Comparison of ENCODE assay signal across 28 cellular contexts in the genomic region with DNA sequence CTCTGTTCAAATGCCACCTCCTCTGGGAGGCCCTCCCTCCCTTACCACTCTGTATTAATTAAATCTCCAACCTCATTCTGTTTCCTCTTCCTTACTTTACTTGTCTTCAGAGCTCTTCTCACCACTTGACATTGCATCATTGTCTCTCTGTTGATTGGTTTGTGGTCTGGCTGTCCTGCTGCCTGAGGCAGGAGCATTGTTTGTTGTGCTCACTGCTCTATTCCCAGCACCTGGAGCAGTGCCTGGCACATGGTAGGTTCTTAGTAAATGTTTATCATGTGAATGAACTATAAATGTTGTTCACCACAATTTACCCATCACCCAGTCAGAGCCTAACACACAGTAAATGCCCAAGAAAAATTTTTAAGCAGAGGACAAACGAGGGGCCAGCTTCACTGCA. TPM values are rescaled to one million over a fixed set of nuclear protein-coding genes. Genes with fewer than 3 reads are reported as not detected.
A peak's percentile ranks its signal among the peaks of the same experiment; 100 is the strongest.
DNase-seq lines count a peak whose midpoint lies in the region; ATAC-seq and TF ChIP-seq lines count a peak whose summit lies in the region.
"Had no signal": no experiment of that assay in that cellular context is flagged by ENCODE, and none has a peak within 500 bp of the region (broad histone marks: within the 10 kb centered on the region; RNA-seq: fewer than 3 reads in every experiment).

No MANE protein-coding gene starts in this region.

- H3F3A ChIP-seq in neural progenitor cell (ENCODE audit: low read depth) = no peaks in the 10 kb centered on the region

- peaks cover 7% of the 10 kb centered on the region for H3K4me1 ChIP-seq in neural progenitor cell
- H3K4me1 ChIP-seq: gastroesophageal sphincter, SJCRH30, stomach, transverse colon had no signal

- no peak overlapping the region for H3K9ac ChIP-seq in neural progenitor cell
- H3K9ac ChIP-seq: GM23248 had no signal

- in situ Hi-C loops in T47D (cut with HindIII; ENCODE audit: low pct_unique_long_range_greater_than_20kb, low sequenced_read_pairs) = no loop called here

- TF ChIP-seq CTCF in neural progenitor cell (IDR thresholded peaks at IDR 0.05) = no peak

- peaks cover 4% of the 10 kb centered on the region for H3K27me3 Mint-ChIP-seq in neural progenitor cell (ENCODE audit: insufficient read depth, low read depth)
- H3K27me3 Mint-ChIP-seq: IgD-negative memory B cell had no signal

- no peak overlapping the region for H3K4me2 ChIP-seq in neural progenitor cell

- no peak for DNase-seq in Right ventricle myocardium superior
- DNase-seq in left cardiac atrium = no peak
- DNase-seq in NCI-H2029 treated with DMSO at 0.1 percent for 48 hours (lab: John Stamatoyannopoulos, UW) = peak; percentile 71
- DNase-seq in T47D (ENCODE audit: low read depth in 1 of 2, low spot score in 1 of 2) = peak; percentile 51 to 97
- DNase-seq in myocyte (ENCODE audit: low read depth) = peak; percentile 51
- no peak for DNase-seq in neural progenitor cell (ENCODE audit: low spot score)
- DNase-seq in hepatic stellate cell (ENCODE audit: low spot score) = no peak
- DNase-seq: activated CD4-positive, alpha-beta memory T cell treated with anti-CD3 and anti-CD28 coated beads, Interleukin-2, amount 10 ng/mL, durations not matched to agents 7 days and 5 days; activated CD4-positive, CD25-positive, alpha-beta regulatory T cell; activated gamma-delta T cell treated with Interleukin-2 at 50 U/mL for 16 hours; NCI-H1092 treated with DMSO at 0.1 percent for 48 hours; NCI-H2171; NCI-H524 treated with DMSO at 0.1 percent for 48 hours; SJCRH30; stimulated activated CD4-positive, alpha-beta T cell treated with anti-CD3 and anti-CD28 coated beads, Interleukin-4, amount 100 ng/mL, for 24 hours; stomach; transverse colon had no signal

- no peaks in the 10 kb centered on the region for H4K20me1 ChIP-seq in neural progenitor cell (ENCODE audit: low read depth)

- H3K9me3 ChIP-seq in neural progenitor cell (ENCODE audit: low read depth) = no peaks in the 10 kb centered on the region
- H3K9me3 ChIP-seq: gastroesophageal sphincter, SJCRH30, transverse colon had no signal

- H3K27ac Mint-ChIP-seq in neural progenitor cell = no peak overlapping the region
- H3K27ac Mint-ChIP-seq: activated CD4-positive, alpha-beta memory T cell treated with anti-CD3 and anti-CD28 coated beads, Interleukin-2, amount 10 ng/mL, durations not matched to agents 7 days and 5 days; T-helper 2 cell treated with Interferon-gamma antibody and Interleukin-4, amounts not matched to agents 5 μg/mL and 100 μg/mL, for 36 hours had no signal

- ATAC-seq in Right ventricle myocardium superior (ENCODE audit: poor library complexity) (peak; percentile 57), left cardiac atrium (no peak), HG03196 (IDR thresholded peaks at IDR 0.05; ENCODE audit: unreplicated experiment) (no peak)
- ATAC-seq: esophagus mucosa, gastroesophageal sphincter had no signal

- no peak overlapping the region for H3K4me3 ChIP-seq in neural progenitor cell
- H3K4me3 ChIP-seq: gastroesophageal sphincter, GM23248, SJCRH30, stomach, transverse colon had no signal

- H3K36me3 Mint-ChIP-seq in neural progenitor cell = peaks cover 6% of the 10 kb centered on the region
- H3K36me3 Mint-ChIP-seq: CD14-positive monocyte, IgD-negative memory B cell had no signal

- no peak overlapping the region for H2AFZ ChIP-seq in neural progenitor cell (replicated peaks)
- H2AFZ ChIP-seq: GM23248 had no signal

- H3K4me3 Mint-ChIP-seq in neural progenitor cell = no peak overlapping the region
- H3K4me3 Mint-ChIP-seq: activated CD4-positive, alpha-beta memory T cell treated with anti-CD3 and anti-CD28 coated beads, Interleukin-2, amount 10 ng/mL, durations not matched to agents 7 days and 5 days; CD14-positive monocyte; central memory CD8-positive, alpha-beta T cell; IgD-negative memory B cell; neural crest cell; T-helper 2 cell treated with Interferon-gamma antibody and Interleukin-4, amounts not matched to agents 5 μg/mL and 100 μg/mL, for 36 hours had no signal

- intact Hi-C loops in Right ventricle myocardium superior (cut with DNase I) (no loop called here), left cardiac atrium (cut with DNase I) (no loop called here)

- no peaks in the 10 kb centered on the region for H3K36me3 ChIP-seq in neural progenitor cell
- H3K36me3 ChIP-seq: SJCRH30, stomach, transverse colon had no signal

- peaks cover 8% of the 10 kb centered on the region for H3K4me1 Mint-ChIP-seq in neural progenitor cell
- H3K4me1 Mint-ChIP-seq: central memory CD8-positive, alpha-beta T cell; neural crest cell had no signal

- no peaks in the 10 kb centered on the region for H3K27me3 ChIP-seq in neural progenitor cell
- H3K27me3 ChIP-seq: gastroesophageal sphincter, SJCRH30, stomach, transverse colon had no signal

- H3K9me3 Mint-ChIP-seq in neural progenitor cell = no peaks in the 10 kb centered on the region
- H3K9me3 Mint-ChIP-seq: activated CD4-positive, alpha-beta memory T cell treated with anti-CD3 and anti-CD28 coated beads, Interleukin-2, amount 10 ng/mL, durations not matched to agents 7 days and 5 days; central memory CD8-positive, alpha-beta T cell; neural crest cell; T-helper 2 cell treated with Interferon-gamma antibody and Interleukin-4, amounts not matched to agents 5 μg/mL and 100 μg/mL, for 36 hours had no signal

- no peaks in the 10 kb centered on the region for H3K79me2 ChIP-seq in neural progenitor cell (ENCODE audit: low read depth)

- H3K27ac ChIP-seq in neural progenitor cell = no peak overlapping the region
- H3K27ac ChIP-seq: gastroesophageal sphincter, GM23248, SJCRH30, stomach, transverse colon had no signal

RNA-seq across cellular contexts. Expression of gene BFSP2, which starts 6.7 kb away (rescaled TPM):
- total RNA-seq in Right ventricle myocardium superior (not detected), left cardiac atrium (not detected), myocyte (not detected in 2 replicates), neural progenitor cell (ENCODE audit: low replicate concordance) (not detected in 2 replicates)
- polyA plus RNA-seq in myocyte (2012) = not detected
- total RNA-seq: esophagus mucosa, gastroesophageal sphincter, GM23248, mononuclear cell, neural crest cell, pulmonary artery endothelial cell, SJCRH30, stomach, transverse colon had no signal
- polyA plus RNA-seq: CD14-positive monocyte, GM23248 had no signal

Comparison
In these comparisons a context has a peak if more than half of its experiments do, and no peak if none do; other contexts are left out.
1. DNase-seq: peak in NCI-H2029 treated with DMSO at 0.1 percent for 48 hours (single experiment), T47D (2 of 2) and myocyte (single experiment); none in Right ventricle myocardium superior (single experiment), left cardiac atrium (single experiment), neural progenitor cell (single experiment) and hepatic stellate cell (single experiment).